ENCODE assay signal across 1 cellular context in the genomic region with DNA sequence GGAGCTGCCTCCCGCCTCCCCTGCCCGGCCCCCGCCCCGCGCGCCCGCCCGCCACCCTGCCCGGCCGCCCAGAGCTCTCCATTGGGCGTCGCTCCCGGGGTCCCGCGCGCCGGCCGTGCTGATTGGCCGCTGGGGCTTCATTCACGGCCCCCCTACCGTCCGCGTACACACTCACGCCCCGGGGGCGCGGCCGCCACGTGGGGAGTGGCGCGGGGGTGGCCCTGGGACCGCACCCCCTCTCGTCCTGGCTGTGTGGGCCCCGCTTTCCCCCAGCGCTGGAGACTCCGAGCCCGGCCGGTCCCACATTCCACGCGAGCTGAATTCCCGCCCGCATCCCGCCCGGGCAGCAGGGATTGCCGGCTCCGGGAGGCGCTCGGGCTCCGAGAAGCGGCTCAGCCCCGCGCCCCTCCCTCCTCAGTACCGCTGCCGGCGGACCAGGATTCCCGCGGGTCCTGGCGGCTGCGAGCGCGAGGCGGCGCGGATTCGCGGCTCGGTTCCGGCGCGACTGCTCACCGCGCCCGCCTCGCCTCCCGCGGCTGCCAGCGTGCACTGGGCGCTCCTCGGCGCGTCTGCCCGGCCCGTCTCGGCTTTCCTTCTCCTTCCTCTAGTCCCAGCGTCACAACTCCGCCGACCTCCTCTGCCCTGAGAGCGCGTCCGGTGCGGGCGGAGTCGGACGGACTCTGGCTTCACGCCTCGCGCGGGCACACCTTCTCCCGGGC.
A peak's percentile ranks its signal among the peaks of the same experiment; 100 is the strongest.
TF ChIP-seq lines count a peak whose summit lies in the region.

No MANE protein-coding gene starts in this region.

TF ChIP-seq in WTC11, 78 proteins besides CTCF, POLR2A, EP300 and RAD21 (continued from another document):
- TF ChIP-seq, protein P1, sequence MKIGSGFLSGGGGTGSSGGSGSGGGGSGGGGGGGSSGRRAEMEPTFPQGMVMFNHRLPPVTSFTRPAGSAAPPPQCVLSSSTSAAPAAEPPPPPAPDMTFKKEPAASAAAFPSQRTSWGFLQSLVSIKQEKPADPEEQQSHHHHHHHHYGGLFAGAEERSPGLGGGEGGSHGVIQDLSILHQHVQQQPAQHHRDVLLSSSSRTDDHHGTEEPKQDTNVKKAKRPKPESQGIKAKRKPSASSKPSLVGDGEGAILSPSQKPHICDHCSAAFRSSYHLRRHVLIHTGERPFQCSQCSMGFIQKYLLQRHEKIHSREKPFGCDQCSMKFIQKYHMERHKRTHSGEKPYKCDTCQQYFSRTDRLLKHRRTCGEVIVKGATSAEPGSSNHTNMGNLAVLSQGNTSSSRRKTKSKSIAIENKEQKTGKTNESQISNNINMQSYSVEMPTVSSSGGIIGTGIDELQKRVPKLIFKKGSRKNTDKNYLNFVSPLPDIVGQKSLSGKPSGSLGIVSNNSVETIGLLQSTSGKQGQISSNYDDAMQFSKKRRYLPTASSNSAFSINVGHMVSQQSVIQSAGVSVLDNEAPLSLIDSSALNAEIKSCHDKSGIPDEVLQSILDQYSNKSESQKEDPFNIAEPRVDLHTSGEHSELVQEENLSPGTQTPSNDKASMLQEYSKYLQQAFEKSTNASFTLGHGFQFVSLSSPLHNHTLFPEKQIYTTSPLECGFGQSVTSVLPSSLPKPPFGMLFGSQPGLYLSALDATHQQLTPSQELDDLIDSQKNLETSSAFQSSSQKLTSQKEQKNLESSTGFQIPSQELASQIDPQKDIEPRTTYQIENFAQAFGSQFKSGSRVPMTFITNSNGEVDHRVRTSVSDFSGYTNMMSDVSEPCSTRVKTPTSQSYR (CRISPR knock-in tag; IDR thresholded peaks at IDR 0.05), result no peak
- TF ChIP-seq ELF4 (CRISPR knock-in tag; IDR thresholded peaks at IDR 0.05; ENCODE audit: low read depth) (no peak), ATF1 (CRISPR knock-in tag; IDR thresholded peaks at IDR 0.05) (no peak), KAT7 (CRISPR knock-in tag; IDR thresholded peaks at IDR 0.05; ENCODE audit: borderline replicate concordance) (peak; percentile 87), ZBTB21 (CRISPR knock-in tag; IDR thresholded peaks at IDR 0.05; ENCODE audit: borderline replicate concordance) (0 out of 2 replicates have a peak, but pooled peaks have one; percentile 36), FOXK1 (CRISPR knock-in tag; IDR thresholded peaks at IDR 0.05) (peak; percentile 94), JAZF1 (CRISPR knock-in tag; IDR thresholded peaks at IDR 0.05) (no peak), FOXJ3 (CRISPR knock-in tag; IDR thresholded peaks at IDR 0.05; ENCODE audit: borderline replicate concordance) (no peak), ZNF396 (CRISPR knock-in tag; IDR thresholded peaks at IDR 0.05; ENCODE audit: borderline replicate concordance) (no peak)
- TF ChIP-seq, protein P2, sequence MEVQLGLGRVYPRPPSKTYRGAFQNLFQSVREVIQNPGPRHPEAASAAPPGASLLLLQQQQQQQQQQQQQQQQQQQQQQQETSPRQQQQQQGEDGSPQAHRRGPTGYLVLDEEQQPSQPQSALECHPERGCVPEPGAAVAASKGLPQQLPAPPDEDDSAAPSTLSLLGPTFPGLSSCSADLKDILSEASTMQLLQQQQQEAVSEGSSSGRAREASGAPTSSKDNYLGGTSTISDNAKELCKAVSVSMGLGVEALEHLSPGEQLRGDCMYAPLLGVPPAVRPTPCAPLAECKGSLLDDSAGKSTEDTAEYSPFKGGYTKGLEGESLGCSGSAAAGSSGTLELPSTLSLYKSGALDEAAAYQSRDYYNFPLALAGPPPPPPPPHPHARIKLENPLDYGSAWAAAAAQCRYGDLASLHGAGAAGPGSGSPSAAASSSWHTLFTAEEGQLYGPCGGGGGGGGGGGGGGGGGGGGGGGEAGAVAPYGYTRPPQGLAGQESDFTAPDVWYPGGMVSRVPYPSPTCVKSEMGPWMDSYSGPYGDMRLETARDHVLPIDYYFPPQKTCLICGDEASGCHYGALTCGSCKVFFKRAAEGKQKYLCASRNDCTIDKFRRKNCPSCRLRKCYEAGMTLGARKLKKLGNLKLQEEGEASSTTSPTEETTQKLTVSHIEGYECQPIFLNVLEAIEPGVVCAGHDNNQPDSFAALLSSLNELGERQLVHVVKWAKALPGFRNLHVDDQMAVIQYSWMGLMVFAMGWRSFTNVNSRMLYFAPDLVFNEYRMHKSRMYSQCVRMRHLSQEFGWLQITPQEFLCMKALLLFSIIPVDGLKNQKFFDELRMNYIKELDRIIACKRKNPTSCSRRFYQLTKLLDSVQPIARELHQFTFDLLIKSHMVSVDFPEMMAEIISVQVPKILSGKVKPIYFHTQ (CRISPR knock-in tag; IDR thresholded peaks at IDR 0.05), result no peak
- TF ChIP-seq, protein P3, sequence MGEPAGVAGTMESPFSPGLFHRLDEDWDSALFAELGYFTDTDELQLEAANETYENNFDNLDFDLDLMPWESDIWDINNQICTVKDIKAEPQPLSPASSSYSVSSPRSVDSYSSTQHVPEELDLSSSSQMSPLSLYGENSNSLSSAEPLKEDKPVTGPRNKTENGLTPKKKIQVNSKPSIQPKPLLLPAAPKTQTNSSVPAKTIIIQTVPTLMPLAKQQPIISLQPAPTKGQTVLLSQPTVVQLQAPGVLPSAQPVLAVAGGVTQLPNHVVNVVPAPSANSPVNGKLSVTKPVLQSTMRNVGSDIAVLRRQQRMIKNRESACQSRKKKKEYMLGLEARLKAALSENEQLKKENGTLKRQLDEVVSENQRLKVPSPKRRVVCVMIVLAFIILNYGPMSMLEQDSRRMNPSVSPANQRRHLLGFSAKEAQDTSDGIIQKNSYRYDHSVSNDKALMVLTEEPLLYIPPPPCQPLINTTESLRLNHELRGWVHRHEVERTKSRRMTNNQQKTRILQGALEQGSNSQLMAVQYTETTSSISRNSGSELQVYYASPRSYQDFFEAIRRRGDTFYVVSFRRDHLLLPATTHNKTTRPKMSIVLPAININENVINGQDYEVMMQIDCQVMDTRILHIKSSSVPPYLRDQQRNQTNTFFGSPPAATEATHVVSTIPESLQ (CRISPR knock-in tag; IDR thresholded peaks at IDR 0.05), result no peak
- TF ChIP-seq, protein P4, sequence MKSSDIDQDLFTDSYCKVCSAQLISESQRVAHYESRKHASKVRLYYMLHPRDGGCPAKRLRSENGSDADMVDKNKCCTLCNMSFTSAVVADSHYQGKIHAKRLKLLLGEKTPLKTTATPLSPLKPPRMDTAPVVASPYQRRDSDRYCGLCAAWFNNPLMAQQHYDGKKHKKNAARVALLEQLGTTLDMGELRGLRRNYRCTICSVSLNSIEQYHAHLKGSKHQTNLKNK (CRISPR knock-in tag; IDR thresholded peaks at IDR 0.05), result no peak
- TF ChIP-seq, protein P5, sequence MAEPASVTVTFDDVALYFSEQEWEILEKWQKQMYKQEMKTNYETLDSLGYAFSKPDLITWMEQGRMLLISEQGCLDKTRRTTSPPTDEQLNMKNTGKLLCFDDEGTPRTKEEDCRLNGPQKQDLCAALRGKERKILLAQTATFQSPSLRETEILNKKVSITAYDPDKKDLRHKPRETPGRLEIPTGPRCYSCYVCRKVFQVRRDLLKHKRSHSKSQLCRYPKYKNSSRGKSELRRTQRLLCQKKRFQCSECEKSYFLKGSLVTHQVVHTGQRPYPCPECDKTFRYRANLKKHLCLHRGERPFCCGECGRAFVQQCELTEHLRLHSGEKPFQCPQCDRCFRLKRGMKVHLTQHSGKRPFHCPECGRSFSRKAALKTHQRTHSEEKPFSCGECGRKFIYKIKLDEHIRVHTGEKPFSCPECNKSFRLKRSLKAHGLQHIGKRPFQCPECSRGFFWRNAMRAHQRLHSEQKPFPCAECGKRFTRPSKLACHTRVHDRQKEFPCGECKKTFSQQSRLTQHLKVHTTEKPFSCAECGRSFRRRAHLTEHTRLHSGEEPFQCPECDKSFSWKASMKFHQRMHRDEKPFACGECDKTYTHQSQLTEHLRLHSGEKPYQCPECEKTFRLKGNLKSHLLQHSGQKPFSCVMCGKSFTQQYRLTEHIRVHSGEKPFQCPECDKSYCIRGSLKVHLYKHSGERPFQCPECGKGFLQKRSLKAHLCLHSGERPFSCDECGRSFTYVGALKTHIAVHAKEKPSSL (CRISPR knock-in tag; conservative IDR thresholded peaks at IDR 0.05), result no peak
